In the genomic region with DNA sequence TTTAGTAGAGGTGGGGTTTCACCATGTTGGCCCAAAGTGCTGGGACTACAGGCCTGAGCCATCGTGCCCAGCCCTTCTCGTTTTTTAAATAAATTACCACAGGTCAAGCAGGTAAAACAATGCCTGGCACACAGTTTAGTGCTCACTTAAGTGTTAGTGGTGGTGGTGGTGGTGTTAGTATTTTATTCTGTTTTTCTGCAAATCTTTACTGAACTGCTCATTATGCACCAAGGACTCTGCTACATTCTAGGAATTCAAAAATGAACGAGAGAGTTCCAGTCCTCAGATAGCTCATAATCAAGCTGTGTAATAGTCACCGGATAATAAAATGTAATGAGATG, we compare ENCODE assay signal across 8 cellular contexts. TPM values are rescaled to one million over a fixed set of nuclear protein-coding genes. Genes with fewer than 3 reads are reported as not detected.
DNase-seq lines count a peak whose midpoint lies in the region; ATAC-seq, FAIRE-seq and TF ChIP-seq lines count a peak whose summit lies in the region.

No MANE protein-coding gene starts in this region.

- H3K4me3 ChIP-seq in HepG2 (replicated peaks in 1 of 3; ENCODE audit: insufficient read depth in 1 of 3, low read depth in 2 of 3, low read length in 3 of 3) (peak overlapping the region; percentile 80 to 98 (median 90)), thyroid gland (replicated peaks in 1 of 3) (peak overlapping the region; percentile 53 to 88 (median 83))

- peak overlapping the region; percentile 96 for H3K4me2 ChIP-seq in HepG2 (ENCODE audit: low read depth, low read length)

- H2AFZ ChIP-seq in HepG2 (ENCODE audit: low read length): no peak overlapping the region

- peaks cover 26% of the 10 kb centered on the region for H3K4me1 Mint-ChIP-seq in activated CD4-positive, alpha-beta T cell treated with anti-CD3 and anti-CD28 coated beads for 36 hours

- H3K27ac ChIP-seq in angular gyrus (ENCODE audit: low read depth, low read length) (peak overlapping the region; percentile 100), HepG2 (ENCODE audit: extremely low read length, insufficient read depth, low read length) (peak overlapping the region; percentile 99), thyroid gland (peak overlapping the region; percentile 96 to 98 (median 97))

- no peak for FAIRE-seq in HepG2 (lab: Jason Lieb, UNC)

- TF ChIP-seq CTCF in HepG2 (CRISPR knock-in tag; IDR thresholded peaks at IDR 0.05): no peak
- TF ChIP-seq CTCF in thyroid gland (IDR thresholded peaks at IDR 0.05): no peak

- in situ Hi-C loops in HepG2 (cut with HindIII; ENCODE audit: extremely low pct_ligation_motif_present, low pct_unique_long_range_greater_than_20kb): no loop called here

- H3K9me3 ChIP-seq in HepG2 (ENCODE audit: low read length): no peaks in the 10 kb centered on the region
- no peaks in the 10 kb centered on the region for H3K9me3 ChIP-seq in thyroid gland

- H3K79me2 ChIP-seq in HepG2 (ENCODE audit: insufficient read depth, low read length): peaks cover 16% of the 10 kb centered on the region

- no peak for TF ChIP-seq POLR2A in HepG2 (IDR thresholded peaks at IDR 0.05; ENCODE audit: insufficient read depth in 1 of 2, low read depth in 2 of 2, low read length in 2 of 2)
- no peak for TF ChIP-seq POLR2A in thyroid gland (IDR thresholded peaks at IDR 0.05)

- intact Hi-C loops in activated CD4-positive, alpha-beta T cell treated with anti-CD3 and anti-CD28 coated beads for 36 hours (cut with DNase I, micrococcal nuclease): loop anchor here (1.0 to 5.0 kb wide), 8 partner anchors 56 to 1016 kb away; a partner anchor contains a TSS
- intact Hi-C loops in HepG2 (cut with micrococcal nuclease; ENCODE audit: unreplicated experiment) (no loop called here), thyroid gland (cut with DNase I) (no loop called here)

- WGBS in HepG2 (ENCODE audit: low lambda C conversion rate): 0% methylated on average over 4 of the region's 4 CpGs
- WGBS in thyroid gland, 2 donors: 4% methylated on average over 4 of the region's 4 CpGs

- no peak for ATAC-seq in activated CD4-positive, alpha-beta T cell treated with anti-CD3 and anti-CD28 coated beads for 36 hours
- ATAC-seq in HepG2 (no peak; the same call in 2 of the 3 replicates), GM18520 (IDR thresholded peaks at IDR 0.05; ENCODE audit: unreplicated experiment) (no peak)

- H3K4me1 ChIP-seq in HepG2 (ENCODE audit: insufficient read depth, low read length): peaks cover 17% of the 10 kb centered on the region
- H3K4me1 ChIP-seq in thyroid gland: peaks cover 17 to 23% of the 10 kb centered on the region in 2 donors

- peaks cover 5% of the 10 kb centered on the region; the same call in 1 of the 2 replicates for H4K20me1 ChIP-seq in HepG2 (ENCODE audit: insufficient read depth, low read length)

- H3K9ac ChIP-seq in HepG2 (ENCODE audit: insufficient read depth, low read depth, low read length): peak overlapping the region; percentile 98

- CTCF ChIA-PET in activated CD4-positive, alpha-beta T cell treated with anti-CD3 and anti-CD28 coated beads for 36 hours (lab: Charles Lee): interaction anchor here (0.6 to 0.9 kb wide), 3 partner anchors 77 to 806 kb away, joined by 3 to 4 read pairs (median 3); no protein-coding TSS in a partner anchor
- CTCF ChIA-PET in HepG2 (lab: Yijun Ruan, JAX; ENCODE audit: low intra/inter-chr PET ratio, low total read pairs): interaction anchor here (1.2 kb wide), 1 partner anchor 74 kb away, joined by 3 read pairs; no protein-coding TSS in a partner anchor

- H3K27me3 Mint-ChIP-seq in activated CD4-positive, alpha-beta T cell treated with anti-CD3 and anti-CD28 coated beads for 36 hours: no peaks in the 10 kb centered on the region

- TF ChIP-seq RAD21 in HepG2 (CRISPR knock-in tag; IDR thresholded peaks at IDR 0.05): no peak

- peaks cover 0 to 3% of the 10 kb centered on the region in 2 experiments; a peak in 1 of 5 replicates for H3K27me3 ChIP-seq in HepG2 (ENCODE audit: control insufficient read depth in 1 of 2, insufficient read depth in 2 of 2, low read length in 2 of 2)
- no peaks in the 10 kb centered on the region for H3K27me3 ChIP-seq in thyroid gland

- H3K9me3 Mint-ChIP-seq in activated CD4-positive, alpha-beta T cell treated with anti-CD3 and anti-CD28 coated beads for 36 hours (ENCODE audit: low read depth): no peaks in the 10 kb centered on the region

- BruUV-seq in HepG2 (replicated peaks; lab: Mats Ljungman, UMichigan): no TSS peak

- POLR2A ChIA-PET in activated CD4-positive, alpha-beta T cell treated with anti-CD3 and anti-CD28 coated beads for 36 hours (lab: Charles Lee): interaction anchor here (0.7 to 1.2 kb wide), 2 partner anchors 14 to 17 kb away, joined by 3 to 4 read pairs; no protein-coding TSS in a partner anchor
- POLR2A ChIA-PET in HepG2 (lab: Yijun Ruan, JAX): interaction anchor here (1.2 to 1.7 kb wide), 4 partner anchors 15 to 150 kb away, joined by 3 to 9 read pairs (median 6); no protein-coding TSS in a partner anchor

- H3K27ac Mint-ChIP-seq in activated CD4-positive, alpha-beta T cell treated with anti-CD3 and anti-CD28 coated beads for 36 hours: peak overlapping the region; percentile 98

- peak overlapping the region; percentile 92 for H3K4me3 Mint-ChIP-seq in activated CD4-positive, alpha-beta T cell treated with anti-CD3 and anti-CD28 coated beads for 36 hours

- no peak for DNase-seq in activated CD4-positive, alpha-beta T cell treated with anti-CD3 and anti-CD28 coated beads for 36 hours
- DNase-seq in activated CD4-positive, alpha-beta T cell treated with anti-CD3 and anti-CD28 coated beads, Interleukin-2, amount 50 U/mL, for 48 hours: no peak
- DNase-seq in HepG2 (ENCODE audit: low spot score) (no peak), thyroid gland (no peak), NCI-H1092 (lab: John Stamatoyannopoulos, UW) (no peak), NCI-H82 treated with DMSO at 0.1 percent for 48 hours (lab: John Stamatoyannopoulos, UW; ENCODE audit: unreplicated experiment) (no peak)

- TF ChIP-seq EP300 in HepG2 (IDR thresholded peaks at IDR 0.05; ENCODE audit: low read depth in 2 of 2, low read length in 2 of 2): no peak
- TF ChIP-seq EP300 in HepG2 (CRISPR knock-in tag; IDR thresholded peaks at IDR 0.05; ENCODE audit: borderline replicate concordance): no peak

- H3K36me3 ChIP-seq in HepG2 (replicated peaks in 1 of 2; ENCODE audit: control insufficient read depth in 1 of 2, insufficient read depth in 2 of 2, low read length in 2 of 2) (peaks cover 0 to 7% of the 10 kb centered on the region in 2 experiments; a peak in 3 of 5 replicates), thyroid gland (peaks cover 6% of the 10 kb centered on the region in 2 donors)

- H3K36me3 Mint-ChIP-seq in activated CD4-positive, alpha-beta T cell treated with anti-CD3 and anti-CD28 coated beads for 36 hours (ENCODE audit: low read depth): peaks cover 19% of the 10 kb centered on the region

RNA-seq across cellular contexts. Expression of a gene that starts 0.7 kb away (rescaled TPM):
- 10 to 100 TPM; 28.0 to 35.3 TPM for total RNA-seq in activated CD4-positive, alpha-beta T cell treated with anti-CD3 and anti-CD28 coated beads for 36 hours
- total RNA-seq in HepG2 (2016; rRNA removed; fragmentation: Illumina TruSeq; extraction: Trizol): 8.9 and 15.5 TPM in 2 replicates
- total RNA-seq in HepG2 (2016; cell fraction: cytosol; rRNA removed; fragmentation: Illumina TruSeq; extraction: Trizol; ENCODE audit: low read depth): 20.0 and 20.3 TPM in 2 replicates
- 7.9 and 16.4 TPM in 2 replicates for total RNA-seq in HepG2 (2016; cell fraction: insoluble cytoplasmic fraction; rRNA removed; fragmentation: Illumina TruSeq; extraction: Trizol)
- total RNA-seq in HepG2 (2016; cell fraction: membrane; rRNA removed; fragmentation: Illumina TruSeq; extraction: Trizol): 10.7 and 12.0 TPM in 2 replicates
- total RNA-seq in HepG2 (2016; cell fraction: nucleus; rRNA removed; fragmentation: Illumina TruSeq; extraction: Trizol): 31.2 and 38.8 TPM in 2 replicates
- polyA plus RNA-seq in HepG2 (2011; rRNA removed): 12.5 and 14.8 TPM in 2 replicates
- 4.1 and 7.2 TPM in 2 replicates for polyA plus RNA-seq in HepG2 (2011; cell fraction: cytosol; rRNA removed)
- polyA plus RNA-seq in HepG2 (2011; cell fraction: nucleus; rRNA removed): 41.4 and 42.8 TPM in 2 replicates
- polyA plus RNA-seq in HepG2 (2012): 11.5 and 16.2 TPM in 2 replicates
- polyA plus RNA-seq in HepG2 (2016; cell fraction: cytosol; fragmentation: Illumina TruSeq; extraction: Trizol; ENCODE audit: low read depth): 2.4 and 2.5 TPM in 2 replicates
- 7.9 TPM in 2 replicates for polyA plus RNA-seq in HepG2 (2016; cell fraction: insoluble cytoplasmic fraction; fragmentation: Illumina TruSeq; extraction: Trizol; ENCODE audit: low read depth)
- polyA plus RNA-seq in HepG2 (2016; cell fraction: membrane; fragmentation: Illumina TruSeq; extraction: Trizol; ENCODE audit: low read depth): 3.1 and 4.4 TPM in 2 replicates
- 63.9 and 69.9 TPM in 2 replicates for polyA plus RNA-seq in HepG2 (2016; cell fraction: nucleus; fragmentation: Illumina TruSeq; extraction: Trizol; ENCODE audit: insufficient read depth, low read depth)
- 49.0 and 83.1 TPM in 2 replicates for polyA minus RNA-seq in HepG2 (2011; rRNA and poly(A)+ RNA removed; ENCODE audit: low replicate concordance)
- polyA minus RNA-seq in HepG2 (2011; cell fraction: cytosol; rRNA and poly(A)+ RNA removed): 9.7 and 14.4 TPM in 2 replicates
- 66.3 and 69.5 TPM in 2 replicates for polyA minus RNA-seq in HepG2 (2011; cell fraction: nucleus; rRNA and poly(A)+ RNA removed)
- 10 to 100 TPM; 40.6 to 87.9 (median 64.7) TPM for total RNA-seq in thyroid gland

RNA-seq across cellular contexts. Expression of a gene that starts 18.4 kb away (rescaled TPM):
- 100 to 1,000 TPM; 129 to 182 TPM for total RNA-seq in activated CD4-positive, alpha-beta T cell treated with anti-CD3 and anti-CD28 coated beads for 36 hours
- total RNA-seq in HepG2 (2016; rRNA removed; fragmentation: Illumina TruSeq; extraction: Trizol): 66.1 and 76.3 TPM in 2 replicates
- 13.5 and 13.7 TPM in 2 replicates for total RNA-seq in HepG2 (2016; cell fraction: cytosol; rRNA removed; fragmentation: Illumina TruSeq; extraction: Trizol; ENCODE audit: low read depth)
- total RNA-seq in HepG2 (2016; cell fraction: insoluble cytoplasmic fraction; rRNA removed; fragmentation: Illumina TruSeq; extraction: Trizol): 68.8 and 76.9 TPM in 2 replicates
- 26.7 and 27.9 TPM in 2 replicates for total RNA-seq in HepG2 (2016; cell fraction: membrane; rRNA removed; fragmentation: Illumina TruSeq; extraction: Trizol)
- 36.1 and 39.5 TPM in 2 replicates for total RNA-seq in HepG2 (2016; cell fraction: nucleus; rRNA removed; fragmentation: Illumina TruSeq; extraction: Trizol)
- polyA plus RNA-seq in HepG2 (2011; rRNA removed): 25.7 and 29.6 TPM in 2 replicates
- polyA plus RNA-seq in HepG2 (2011; cell fraction: cytosol; rRNA removed): 25.3 and 30.2 TPM in 2 replicates
- polyA plus RNA-seq in HepG2 (2011; cell fraction: nucleus; rRNA removed): 27.1 and 32.0 TPM in 2 replicates
- polyA plus RNA-seq in HepG2 (2012): 47.4 and 61.8 TPM in 2 replicates
- polyA plus RNA-seq in HepG2 (2016; cell fraction: cytosol; fragmentation: Illumina TruSeq; extraction: Trizol; ENCODE audit: low read depth): 10.6 TPM in 2 replicates
- 78.0 and 86.0 TPM in 2 replicates for polyA plus RNA-seq in HepG2 (2016; cell fraction: insoluble cytoplasmic fraction; fragmentation: Illumina TruSeq; extraction: Trizol; ENCODE audit: low read depth)
- polyA plus RNA-seq in HepG2 (2016; cell fraction: membrane; fragmentation: Illumina TruSeq; extraction: Trizol; ENCODE audit: low read depth): 15.7 and 16.7 TPM in 2 replicates
- 50.3 and 52.7 TPM in 2 replicates for polyA plus RNA-seq in HepG2 (2016; cell fraction: nucleus; fragmentation: Illumina TruSeq; extraction: Trizol; ENCODE audit: insufficient read depth, low read depth)
- 40.3 and 144 TPM in 2 replicates for polyA minus RNA-seq in HepG2 (2011; rRNA and poly(A)+ RNA removed; ENCODE audit: low replicate concordance)
- 26.7 and 28.6 TPM in 2 replicates for polyA minus RNA-seq in HepG2 (2011; cell fraction: cytosol; rRNA and poly(A)+ RNA removed)
- polyA minus RNA-seq in HepG2 (2011; cell fraction: nucleus; rRNA and poly(A)+ RNA removed): 30.3 and 49.1 TPM in 2 replicates
- total RNA-seq in thyroid gland: 10 to 100 TPM; 43.5 to 69.9 (median 47.0) TPM

RNA-seq across cellular contexts. Expression of a gene that starts 21.7 kb away (rescaled TPM):
- total RNA-seq in activated CD4-positive, alpha-beta T cell treated with anti-CD3 and anti-CD28 coated beads for 36 hours: not detected
- total RNA-seq in HepG2 (2016; rRNA removed; fragmentation: Illumina TruSeq; extraction: Trizol): not detected in 2 replicates
- not detected in 2 replicates for total RNA-seq in HepG2 (2016; cell fraction: cytosol; rRNA removed; fragmentation: Illumina TruSeq; extraction: Trizol; ENCODE audit: low read depth)
- total RNA-seq in HepG2 (2016; cell fraction: insoluble cytoplasmic fraction; rRNA removed; fragmentation: Illumina TruSeq; extraction: Trizol): not detected in 2 replicates
- total RNA-seq in HepG2 (2016; cell fraction: membrane; rRNA removed; fragmentation: Illumina TruSeq; extraction: Trizol): not detected in 2 replicates
- total RNA-seq in HepG2 (2016; cell fraction: nucleus; rRNA removed; fragmentation: Illumina TruSeq; extraction: Trizol): not detected in 2 replicates
- not detected in 2 replicates for polyA plus RNA-seq in HepG2 (2011; rRNA removed)
- not detected in 2 replicates for polyA plus RNA-seq in HepG2 (2011; cell fraction: cytosol; rRNA removed)
- polyA plus RNA-seq in HepG2 (2011; cell fraction: nucleus; rRNA removed): not detected in 2 replicates
- 0.15 and 0.25 TPM in 2 replicates for polyA plus RNA-seq in HepG2 (2012)
- not detected in 2 replicates for polyA plus RNA-seq in HepG2 (2016; cell fraction: cytosol; fragmentation: Illumina TruSeq; extraction: Trizol; ENCODE audit: low read depth)
- polyA plus RNA-seq in HepG2 (2016; cell fraction: insoluble cytoplasmic fraction; fragmentation: Illumina TruSeq; extraction: Trizol; ENCODE audit: low read depth): not detected in 2 replicates
- polyA plus RNA-seq in HepG2 (2016; cell fraction: membrane; fragmentation: Illumina TruSeq; extraction: Trizol; ENCODE audit: low read depth): not detected in 2 replicates
- not detected in 2 replicates for polyA plus RNA-seq in HepG2 (2016; cell fraction: nucleus; fragmentation: Illumina TruSeq; extraction: Trizol; ENCODE audit: insufficient read depth, low read depth)
- polyA minus RNA-seq in HepG2 (2011; rRNA and poly(A)+ RNA removed; ENCODE audit: low replicate concordance): not detected in 2 replicates
- polyA minus RNA-seq in HepG2 (2011; cell fraction: cytosol; rRNA and poly(A)+ RNA removed): not detected in 2 replicates
- not detected in 2 replicates for polyA minus RNA-seq in HepG2 (2011; cell fraction: nucleus; rRNA and poly(A)+ RNA removed)
- 1 to 10 TPM in 3 of 4 donors, under 1 TPM in 1; 0.88 to 2.1 (median 1.2) TPM for total RNA-seq in thyroid gland

RNA-seq across cellular contexts. Expression of a gene that starts 43.7 kb away (rescaled TPM):
- total RNA-seq in activated CD4-positive, alpha-beta T cell treated with anti-CD3 and anti-CD28 coated beads for 36 hours: under 1 TPM in 1 of 2 experiments, not detected in 1; 0.16 TPM
- total RNA-seq in HepG2 (2016; rRNA removed; fragmentation: Illumina TruSeq; extraction: Trizol): 0.17 TPM in 1 of 2 replicates, not detected in the other
- not detected in 2 replicates for total RNA-seq in HepG2 (2016; cell fraction: cytosol; rRNA removed; fragmentation: Illumina TruSeq; extraction: Trizol; ENCODE audit: low read depth)
- total RNA-seq in HepG2 (2016; cell fraction: insoluble cytoplasmic fraction; rRNA removed; fragmentation: Illumina TruSeq; extraction: Trizol): not detected in 2 replicates
- 0.15 TPM in 1 of 2 replicates, not detected in the other for total RNA-seq in HepG2 (2016; cell fraction: membrane; rRNA removed; fragmentation: Illumina TruSeq; extraction: Trizol)
- not detected in 2 replicates for total RNA-seq in HepG2 (2016; cell fraction: nucleus; rRNA removed; fragmentation: Illumina TruSeq; extraction: Trizol)
- 0.05 TPM in 1 of 2 replicates, not detected in the other for polyA plus RNA-seq in HepG2 (2011; rRNA removed)
- polyA plus RNA-seq in HepG2 (2011; cell fraction: cytosol; rRNA removed): not detected in 2 replicates
- not detected in 2 replicates for polyA plus RNA-seq in HepG2 (2011; cell fraction: nucleus; rRNA removed)
- 0.32 and 0.44 TPM in 2 replicates for polyA plus RNA-seq in HepG2 (2012)
- not detected in 2 replicates for polyA plus RNA-seq in HepG2 (2016; cell fraction: cytosol; fragmentation: Illumina TruSeq; extraction: Trizol; ENCODE audit: low read depth)
- polyA plus RNA-seq in HepG2 (2016; cell fraction: insoluble cytoplasmic fraction; fragmentation: Illumina TruSeq; extraction: Trizol; ENCODE audit: low read depth): not detected in 2 replicates
- polyA plus RNA-seq in HepG2 (2016; cell fraction: membrane; fragmentation: Illumina TruSeq; extraction: Trizol; ENCODE audit: low read depth): not detected in 2 replicates
- not detected in 2 replicates for polyA plus RNA-seq in HepG2 (2016; cell fraction: nucleus; fragmentation: Illumina TruSeq; extraction: Trizol; ENCODE audit: insufficient read depth, low read depth)
- polyA minus RNA-seq in HepG2 (2011; rRNA and poly(A)+ RNA removed; ENCODE audit: low replicate concordance): 0.34 TPM in 1 of 2 replicates, not detected in the other
- polyA minus RNA-seq in HepG2 (2011; cell fraction: cytosol; rRNA and poly(A)+ RNA removed): not detected in 2 replicates
- polyA minus RNA-seq in HepG2 (2011; cell fraction: nucleus; rRNA and poly(A)+ RNA removed): 0.52 TPM in 1 of 2 replicates, not detected in the other
- not detected for total RNA-seq in thyroid gland

Comparison
In these comparisons a context has a peak if more than half of its experiments do, and no peak if none do; other contexts are left out.
1. intact Hi-C loops: an anchor here in activated CD4-positive, alpha-beta T cell treated with anti-CD3 and anti-CD28 coated beads for 36 hours (1.0 to 5.0 kb wide); none called in HepG2 and thyroid gland.